In genomic region chr22:37982938-37983859, GRCh38 we compare ENCODE assay signal across 11 cellular contexts. TPM values are rescaled to one million over a fixed set of nuclear protein-coding genes. Genes with fewer than 3 reads are reported as not detected.
DNase-seq lines count a peak whose midpoint lies in the region; ATAC-seq and TF ChIP-seq lines count a peak whose summit lies in the region.
"Had no signal": no experiment of that assay in that cellular context is flagged by ENCODE, and none has a peak within 500 bp of the region (broad histone marks: within the 10 kb centered on the region; RNA-seq: fewer than 3 reads in every experiment).

No MANE protein-coding gene starts in this region.

- POLR2A ChIA-PET in CD8-positive, alpha-beta T cell (lab: Charles Lee), result no interaction called here

- H3K4me3 ChIP-seq in heart right ventricle, result peak overlapping the region in 2 of 10 donors; percentile 1 to 21
- peak overlapping the region; percentile 33 to 86 (median 62) for H3K4me3 ChIP-seq in dorsolateral prefrontal cortex
- H3K4me3 ChIP-seq in CD8-positive, alpha-beta T cell (ENCODE audit: low read depth, low read length), result no peak overlapping the region

- intact Hi-C loops in heart right ventricle (cut with DNase I), result no loop called here
- intact Hi-C loops in left ventricle myocardium superior (cut with micrococcal nuclease), result no loop called here
- intact Hi-C loops in dorsolateral prefrontal cortex (cut with DNase I), result no loop called here
- intact Hi-C loops in CD8-positive, alpha-beta T cell (cut with DNase I, micrococcal nuclease), result no loop called here

- H3K27ac ChIP-seq in heart right ventricle, result no peak overlapping the region
- peak overlapping the region in 58 of 59 donors; percentile 60 to 100 (median 92) for H3K27ac ChIP-seq in dorsolateral prefrontal cortex
- peak overlapping the region; percentile 92 for H3K27ac ChIP-seq in layer of hippocampus (ENCODE audit: low read depth, low read length)
- no peak overlapping the region for H3K27ac ChIP-seq in CD8-positive, alpha-beta T cell (ENCODE audit: low read depth, low read length)

- WGBS in heart right ventricle, 2 donors, result 69 to 74% methylated on average over 84 of the region's 84 CpGs

- peak in 6 of 9 donors; percentile 8 to 34 (median 17) for TF ChIP-seq CTCF in heart right ventricle (IDR thresholded peaks at IDR 0.05)
- peak; percentile 18 to 84 (median 64) for TF ChIP-seq CTCF in dorsolateral prefrontal cortex (IDR thresholded peaks at IDR 0.05 in 54 of 56, conservative IDR thresholded peaks at IDR 0.05 in 2 of 56; ENCODE audit: low read depth in 1 of 56, partially characterized antibody in 56 of 56)
- peak; percentile 81 for TF ChIP-seq CTCF in type B pancreatic cell (conservative IDR thresholded peaks at IDR 0.05)
- TF ChIP-seq CTCF in CD8-positive, alpha-beta T cell (IDR thresholded peaks at IDR 0.05), result no peak

- ATAC-seq in heart right ventricle, result no peak
- no peak for ATAC-seq in left ventricle myocardium superior
- ATAC-seq in CD8-positive, alpha-beta T cell, result no peak

- no peaks in the 10 kb centered on the region for H3K9me3 Mint-ChIP-seq in type B pancreatic cell
- H3K9me3 Mint-ChIP-seq in CD8-positive, alpha-beta T cell, result no peaks in the 10 kb centered on the region
- H3K9me3 Mint-ChIP-seq: central memory CD8-positive, alpha-beta T cell had no signal

- H3K27me3 Mint-ChIP-seq in type B pancreatic cell, result peaks cover 44% of the 10 kb centered on the region
- no peaks in the 10 kb centered on the region for H3K27me3 Mint-ChIP-seq in CD8-positive, alpha-beta T cell (ENCODE audit: low read depth)
- H3K27me3 Mint-ChIP-seq: central memory CD8-positive, alpha-beta T cell had no signal

- no peaks in the 10 kb centered on the region for H3K9me3 ChIP-seq in heart right ventricle
- no peaks in the 10 kb centered on the region for H3K9me3 ChIP-seq in CD8-positive, alpha-beta T cell (ENCODE audit: low read length)

- H3K27me3 ChIP-seq in heart right ventricle, result no peaks in the 10 kb centered on the region
- no peaks in the 10 kb centered on the region for H3K27me3 ChIP-seq in dorsolateral prefrontal cortex
- no peaks in the 10 kb centered on the region for H3K27me3 ChIP-seq in layer of hippocampus (ENCODE audit: control insufficient read depth, insufficient read depth, low read length)
- no peaks in the 10 kb centered on the region for H3K27me3 ChIP-seq in CD8-positive, alpha-beta T cell (ENCODE audit: insufficient read depth, low read length)

- H3K36me3 Mint-ChIP-seq in type B pancreatic cell, result no peaks in the 10 kb centered on the region
- H3K36me3 Mint-ChIP-seq in CD8-positive, alpha-beta T cell, result peaks cover 19% of the 10 kb centered on the region

- no peak overlapping the region for H3K27ac Mint-ChIP-seq in type B pancreatic cell
- H3K27ac Mint-ChIP-seq in CD8-positive, alpha-beta T cell, result no peak overlapping the region

- peaks cover 0 to 15% (median 0%) of the 10 kb centered on the region in 9 donors for H3K36me3 ChIP-seq in heart right ventricle
- no peaks in the 10 kb centered on the region for H3K36me3 ChIP-seq in CD8-positive, alpha-beta T cell (ENCODE audit: insufficient read depth, low read length)

- no peak for DNase-seq in heart right ventricle
- DNase-seq in left ventricle myocardium superior, result no peak
- DNase-seq in dorsolateral prefrontal cortex, result no peak
- DNase-seq in type B pancreatic cell (ENCODE audit: extremely low spot score, unreplicated experiment), result no peak
- no peak for DNase-seq in occipital lobe (lab: John Stamatoyannopoulos, UW)
- no peak for DNase-seq in CD8-positive, alpha-beta T cell
- no peak for DNase-seq in GF-D8 (lab: John Stamatoyannopoulos, UW)

- CTCF ChIA-PET in CD8-positive, alpha-beta T cell (lab: Charles Lee), result interaction anchor here (0.9 kb wide), 1 partner anchor 19 kb away, joined by 3 read pairs; no protein-coding TSS in a partner anchor

- peaks cover 0 to 10% (median 0%) of the 10 kb centered on the region in 9 donors for H3K4me1 ChIP-seq in heart right ventricle
- H3K4me1 ChIP-seq in CD8-positive, alpha-beta T cell (ENCODE audit: insufficient read depth, low read length), result no peaks in the 10 kb centered on the region

- no peaks in the 10 kb centered on the region for H3K4me1 Mint-ChIP-seq in type B pancreatic cell (ENCODE audit: unreplicated experiment)
- no peaks in the 10 kb centered on the region for H3K4me1 Mint-ChIP-seq in CD8-positive, alpha-beta T cell (ENCODE audit: low read depth)
- H3K4me1 Mint-ChIP-seq: central memory CD8-positive, alpha-beta T cell had no signal

- no peak overlapping the region for H3K4me3 Mint-ChIP-seq in type B pancreatic cell
- H3K4me3 Mint-ChIP-seq in CD8-positive, alpha-beta T cell, result no peak overlapping the region
- H3K4me3 Mint-ChIP-seq: central memory CD8-positive, alpha-beta T cell had no signal

RNA-seq across cellular contexts. Expression of gene SOX10, which starts 1.2 kb away (rescaled TPM):
- total RNA-seq in heart right ventricle (1 to 10 TPM in 5 of 10 donors, under 1 TPM in 5; 0.11 to 3.2 (median 0.78) TPM), left ventricle myocardium superior (1.9 TPM), dorsolateral prefrontal cortex (100 to 1,000 TPM in 35 of 120 experiments, 10 to 100 TPM in 85; 19.6 to 299 (median 76.3) TPM), type B pancreatic cell (ENCODE audit: low replicate concordance) (0.29 and 5.9 TPM in 2 replicates), occipital lobe (1.9 TPM)
- 1 to 10 TPM; 1.8 to 3.8 TPM for polyA plus RNA-seq in heart right ventricle
- not detected for total RNA-seq in CD8-positive, alpha-beta T cell
- total RNA-seq: glomerular endothelial cell, NCI-H460 had no signal

RNA-seq across cellular contexts. Expression of gene POLR2F, which starts 29.7 kb away (rescaled TPM):
- total RNA-seq in heart right ventricle (10 to 100 TPM; 62.4 to 95.7 (median 76.6) TPM), left ventricle myocardium superior (90.7 TPM), dorsolateral prefrontal cortex (100 to 1,000 TPM in 66 of 120 experiments, 10 to 100 TPM in 54; 64.4 to 251 (median 103) TPM), type B pancreatic cell (ENCODE audit: low replicate concordance) (92.0 and 99.6 TPM in 2 replicates), occipital lobe (17.8 TPM)
- polyA plus RNA-seq in heart right ventricle, result 100 to 1,000 TPM; 150 to 200 TPM
- total RNA-seq in CD8-positive, alpha-beta T cell, result 10 to 100 TPM; 22.7 to 25.6 TPM

RNA-seq across cellular contexts. Expression of gene C22orf23, which starts 29.8 kb away (rescaled TPM):
- total RNA-seq in heart right ventricle (1 to 10 TPM in 2 of 10 donors, under 1 TPM in 8; 0.17 to 1.1 (median 0.55) TPM), left ventricle myocardium superior (0.30 TPM), dorsolateral prefrontal cortex (1 to 10 TPM in 69 of 120 experiments, under 1 TPM in 46, not detected in 5; 0.25 to 2.9 (median 1.1) TPM), type B pancreatic cell (ENCODE audit: low replicate concordance) (0.64 and 0.70 TPM in 2 replicates), occipital lobe (0.31 TPM)
- polyA plus RNA-seq in heart right ventricle, result under 1 TPM; 0.22 to 0.25 TPM
- total RNA-seq in CD8-positive, alpha-beta T cell, result under 1 TPM in 1 of 2 experiments, not detected in 1; 0.43 TPM

Comparison
In these comparisons a context has a peak if more than half of its experiments do, and no peak if none do; other contexts are left out.
1. H3K27ac ChIP-seq: peak in dorsolateral prefrontal cortex (58 of 59) and layer of hippocampus (single experiment); none in heart right ventricle (0 of 10) and CD8-positive, alpha-beta T cell (single experiment).